ENCODE assay signal across 1 cellular context in the genomic region with DNA sequence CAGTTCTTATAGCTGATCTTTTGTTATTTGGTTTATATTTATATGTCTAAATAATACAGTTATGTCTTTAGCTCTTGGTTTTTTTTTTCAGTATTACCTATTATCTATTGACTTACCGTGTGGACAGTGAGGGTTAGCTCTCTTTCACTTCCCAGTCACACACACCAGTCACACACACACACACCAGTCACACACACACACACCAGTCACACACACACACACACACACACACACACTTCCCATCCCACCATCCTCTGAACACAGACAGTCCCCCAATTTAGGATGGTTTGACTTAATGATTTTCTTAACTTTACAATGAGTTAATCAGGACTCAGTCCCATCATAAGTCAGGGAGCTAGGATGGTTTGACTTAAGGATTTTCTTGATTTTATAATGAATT.
TF ChIP-seq lines count a peak whose summit lies in the region.

No MANE protein-coding gene starts in this region.

TF ChIP-seq in GM12878, 131 proteins besides CTCF, POLR2A, EP300 and RAD21:
- peak; percentile 13; the same call in 1 of the 2 replicates for TF ChIP-seq RUNX3 (IDR thresholded peaks at IDR 0.05; ENCODE audit: low read length)
- no peak for TF ChIP-seq CEBPZ (IDR thresholded peaks at IDR 0.05; ENCODE audit: low read depth, low read length)
- TF ChIP-seq KDM1A (IDR thresholded peaks at IDR 0.05; ENCODE audit: borderline replicate concordance): no peak
- TF ChIP-seq RB1 (IDR thresholded peaks at IDR 0.05; ENCODE audit: borderline replicate concordance): no peak
- TF ChIP-seq SMC3 (IDR thresholded peaks at IDR 0.05; ENCODE audit: borderline replicate concordance, low read length): no peak
- peak; percentile 47; the same call in 1 of the 2 replicates for TF ChIP-seq GABPA (IDR thresholded peaks at IDR 0.05; ENCODE audit: low read depth)
- TF ChIP-seq, protein P1, sequence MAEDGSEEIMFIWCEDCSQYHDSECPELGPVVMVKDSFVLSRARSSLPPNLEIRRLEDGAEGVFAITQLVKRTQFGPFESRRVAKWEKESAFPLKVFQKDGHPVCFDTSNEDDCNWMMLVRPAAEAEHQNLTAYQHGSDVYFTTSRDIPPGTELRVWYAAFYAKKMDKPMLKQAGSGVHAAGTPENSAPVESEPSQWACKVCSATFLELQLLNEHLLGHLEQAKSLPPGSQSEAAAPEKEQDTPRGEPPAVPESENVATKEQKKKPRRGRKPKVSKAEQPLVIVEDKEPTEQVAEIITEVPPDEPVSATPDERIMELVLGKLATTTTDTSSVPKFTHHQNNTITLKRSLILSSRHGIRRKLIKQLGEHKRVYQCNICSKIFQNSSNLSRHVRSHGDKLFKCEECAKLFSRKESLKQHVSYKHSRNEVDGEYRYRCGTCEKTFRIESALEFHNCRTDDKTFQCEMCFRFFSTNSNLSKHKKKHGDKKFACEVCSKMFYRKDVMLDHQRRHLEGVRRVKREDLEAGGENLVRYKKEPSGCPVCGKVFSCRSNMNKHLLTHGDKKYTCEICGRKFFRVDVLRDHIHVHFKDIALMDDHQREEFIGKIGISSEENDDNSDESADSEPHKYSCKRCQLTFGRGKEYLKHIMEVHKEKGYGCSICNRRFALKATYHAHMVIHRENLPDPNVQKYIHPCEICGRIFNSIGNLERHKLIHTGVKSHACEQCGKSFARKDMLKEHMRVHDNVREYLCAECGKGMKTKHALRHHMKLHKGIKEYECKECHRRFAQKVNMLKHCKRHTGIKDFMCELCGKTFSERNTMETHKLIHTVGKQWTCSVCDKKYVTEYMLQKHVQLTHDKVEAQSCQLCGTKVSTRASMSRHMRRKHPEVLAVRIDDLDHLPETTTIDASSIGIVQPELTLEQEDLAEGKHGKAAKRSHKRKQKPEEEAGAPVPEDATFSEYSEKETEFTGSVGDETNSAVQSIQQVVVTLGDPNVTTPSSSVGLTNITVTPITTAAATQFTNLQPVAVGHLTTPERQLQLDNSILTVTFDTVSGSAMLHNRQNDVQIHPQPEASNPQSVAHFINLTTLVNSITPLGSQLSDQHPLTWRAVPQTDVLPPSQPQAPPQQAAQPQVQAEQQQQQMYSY (CRISPR knock-in tag; IDR thresholded peaks at IDR 0.05): no peak
- TF ChIP-seq IRF4 (IDR thresholded peaks at IDR 0.05; ENCODE audit: low read depth, low read length): 0 out of 2 replicates have a peak, but pooled peaks have one; percentile 14
- peak; percentile 32; the same call in 1 of the 2 replicates for TF ChIP-seq NBN (IDR thresholded peaks at IDR 0.05)
- 0 out of 2 replicates have a peak, but pooled peaks have one; percentile 20 for TF ChIP-seq SPI1 (IDR thresholded peaks at IDR 0.05; ENCODE audit: borderline replicate concordance, insufficient read depth, low read depth, low read length)
- TF ChIP-seq IKZF2 (IDR thresholded peaks at IDR 0.05): peak in 1 of 2 experiments; percentile 37; a peak in 1 of 4 replicates
- no peak for TF ChIP-seq TCF12 (IDR thresholded peaks at IDR 0.05; ENCODE audit: low read depth, low read length)
TF ChIP-seq in GM12878: peak in this region for 6.
